In genomic region chr7:116228241-116228640, GRCh38 we compare ENCODE assay signal across 19 cellular contexts. TPM values are rescaled to one million over a fixed set of nuclear protein-coding genes. Genes with fewer than 3 reads are reported as not detected.
A peak's percentile ranks its signal among the peaks of the same experiment; 100 is the strongest.
DNase-seq lines count a peak whose midpoint lies in the region; ATAC-seq, FAIRE-seq and TF ChIP-seq lines count a peak whose summit lies in the region.
"Had no signal": no experiment of that assay in that cellular context is flagged by ENCODE, and none has a peak within 500 bp of the region (broad histone marks: within the 10 kb centered on the region; RNA-seq: fewer than 3 reads in every experiment).

No MANE protein-coding gene starts in this region.

- peak overlapping the region; percentile 91 for H3K27ac Mint-ChIP-seq in osteocyte (ENCODE audit: unreplicated experiment)
- H3K27ac Mint-ChIP-seq in CD4-positive, alpha-beta memory T cell, result peak overlapping the region in 1 of 7 donors; percentile 3
- H3K27ac Mint-ChIP-seq: stimulated activated naive CD8-positive, alpha-beta T cell treated with anti-CD3 and anti-CD28 coated beads, Interleukin-15, amount 100 ng/mL, for 72 hours had no signal

- no peak overlapping the region for H3K4me3 ChIP-seq in right cardiac atrium (ENCODE audit: low read length)
- H3K4me3 ChIP-seq in CD4-positive, alpha-beta memory T cell (ENCODE audit: low read length in 2 of 2), result no peak overlapping the region
- H3K4me3 ChIP-seq: BLaER1 treated with 17β-estradiol and CSF1 and Interleukin-3, amounts not matched to agents 10 nM and 100 nM; prostate gland had no signal

- no peaks in the 10 kb centered on the region for H3K9me3 ChIP-seq in right cardiac atrium (ENCODE audit: control insufficient read depth, low read length)
- H3K9me3 ChIP-seq in CD4-positive, alpha-beta memory T cell (ENCODE audit: control insufficient read depth in 1 of 2, low read length in 2 of 2), result no peaks in the 10 kb centered on the region
- H3K9me3 ChIP-seq: BLaER1 treated with 17β-estradiol and CSF1 and Interleukin-3, amounts not matched to agents 10 nM and 100 nM; prostate gland had no signal

- CTCF ChIA-PET in CD4-positive, alpha-beta memory T cell (lab: Charles Lee; ENCODE audit: partially characterized antibody), result interaction anchor here (0.7 to 9.1 kb wide), 4 partner anchors 17 to 50 kb away, joined by 3 to 118 read pairs (median 8); partner anchors contain the start of gene TES

- peak; percentile 8 for ATAC-seq in Right ventricle myocardium superior (ENCODE audit: poor library complexity)
- ATAC-seq in right cardiac atrium, result no peak
- ATAC-seq in esophagus mucosa, result no peak
- ATAC-seq in HG02763 (IDR thresholded peaks at IDR 0.05; ENCODE audit: unreplicated experiment), result no peak
- ATAC-seq: HepG2; left colon; stimulated activated naive CD8-positive, alpha-beta T cell treated with anti-CD3 and anti-CD28 coated beads, Interleukin-15, amount 100 ng/mL, for 72 hours had no signal

- intact Hi-C loops in Right ventricle myocardium superior (cut with DNase I), result no loop called here
- intact Hi-C loops in right cardiac atrium (cut with DNase I), result no loop called here
- intact Hi-C loops in CD4-positive, alpha-beta memory T cell (cut with micrococcal nuclease), result no loop called here

- no peak overlapping the region for H3K27ac ChIP-seq in right cardiac atrium (ENCODE audit: low read length)
- H3K27ac ChIP-seq in CD4-positive, alpha-beta memory T cell (ENCODE audit: low read depth, low read length), result no peak overlapping the region
- H3K27ac ChIP-seq: BLaER1 treated with 17β-estradiol and CSF1 and Interleukin-3, amounts not matched to agents 10 nM and 100 nM; prostate gland had no signal

- H3K9me3 Mint-ChIP-seq in osteocyte (ENCODE audit: unreplicated experiment), result no peaks in the 10 kb centered on the region
- no peaks in the 10 kb centered on the region for H3K9me3 Mint-ChIP-seq in CD4-positive, alpha-beta memory T cell
- H3K9me3 Mint-ChIP-seq: activated CD4-positive, alpha-beta T cell treated with anti-CD3 and anti-CD28 coated beads, Interleukin-2, amount 10 ng/mL, durations not matched to agents 7 days and 5 days; neural crest cell; stimulated activated naive CD8-positive, alpha-beta T cell treated with anti-CD3 and anti-CD28 coated beads, Interleukin-15, amount 100 ng/mL, for 72 hours had no signal

- POLR2A ChIA-PET in CD4-positive, alpha-beta memory T cell (lab: Charles Lee; ENCODE audit: partially characterized antibody), result interaction anchor here (6.0 kb wide), 1 partner anchor 17 kb away, joined by 96 read pairs; the partner anchor contains the start of gene TES

- H3K27me3 Mint-ChIP-seq in osteocyte (ENCODE audit: unreplicated experiment), result no peaks in the 10 kb centered on the region
- H3K27me3 Mint-ChIP-seq in CD4-positive, alpha-beta memory T cell, result no peaks in the 10 kb centered on the region
- H3K27me3 Mint-ChIP-seq: activated CD4-positive, alpha-beta T cell treated with anti-CD3 and anti-CD28 coated beads, Interleukin-2, amount 10 ng/mL, durations not matched to agents 7 days and 5 days; stimulated activated naive CD8-positive, alpha-beta T cell treated with anti-CD3 and anti-CD28 coated beads, Interleukin-15, amount 100 ng/mL, for 72 hours had no signal

- no peaks in the 10 kb centered on the region for H3K27me3 ChIP-seq in right cardiac atrium (ENCODE audit: control insufficient read depth, insufficient read depth)
- H3K27me3 ChIP-seq in CD4-positive, alpha-beta memory T cell (ENCODE audit: insufficient read depth, low read length), result no peaks in the 10 kb centered on the region
- H3K27me3 ChIP-seq: BLaER1 treated with 17β-estradiol and CSF1 and Interleukin-3, amounts not matched to agents 10 nM and 100 nM had no signal

- FAIRE-seq in endometrium (lab: Jason Lieb, UNC), result peak; percentile 12
- FAIRE-seq: A204.1, HepG2 had no signal

- H3K36me3 Mint-ChIP-seq in osteocyte (ENCODE audit: unreplicated experiment), result no peaks in the 10 kb centered on the region
- peaks cover 0 to 6% of the 10 kb centered on the region in 2 donors for H3K36me3 Mint-ChIP-seq in CD4-positive, alpha-beta memory T cell

- DNase-seq in Right ventricle myocardium superior (no peak), right cardiac atrium (no peak), osteocyte (ENCODE audit: extremely low spot score, unreplicated experiment) (no peak), NCI-H1105 treated with DMSO at 0.1 percent for 48 hours (lab: John Stamatoyannopoulos, UW) (no peak)
- no peak for DNase-seq in CD4-positive, alpha-beta memory T cell
- DNase-seq: activated CD4-positive, alpha-beta T cell treated with anti-CD3 and anti-CD28 coated beads, Interleukin-2, amount 10 ng/mL, durations not matched to agents 7 days and 5 days; left colon; NCI-H1417; stimulated activated CD4-positive, alpha-beta T cell treated with anti-CD3 and anti-CD28 coated beads, Interleukin-4, amount 100 ng/mL, for 4 hours; stimulated activated naive CD8-positive, alpha-beta T cell treated with anti-CD3 and anti-CD28 coated beads, Interleukin-15, amount 100 ng/mL, for 72 hours; T-helper 1 cell had no signal

- H3K36me3 ChIP-seq in CD4-positive, alpha-beta memory T cell (ENCODE audit: insufficient read depth, low read length), result no peaks in the 10 kb centered on the region
- H3K36me3 ChIP-seq: BLaER1 treated with 17β-estradiol and CSF1 and Interleukin-3, amounts not matched to agents 10 nM and 100 nM; prostate gland had no signal

- peaks cover 6% of the 10 kb centered on the region for H3K4me1 ChIP-seq in right cardiac atrium (ENCODE audit: control insufficient read depth, insufficient read depth, low read length)
- peaks cover 94% of the 10 kb centered on the region for H3K4me1 ChIP-seq in CD4-positive, alpha-beta memory T cell (ENCODE audit: insufficient read depth, low read length)
- H3K4me1 ChIP-seq: prostate gland had no signal

- peak overlapping the region; percentile 15 for H3K4me3 Mint-ChIP-seq in osteocyte (ENCODE audit: unreplicated experiment)
- H3K4me3 Mint-ChIP-seq in CD4-positive, alpha-beta memory T cell, result no peak overlapping the region
- H3K4me3 Mint-ChIP-seq: activated CD4-positive, alpha-beta T cell treated with anti-CD3 and anti-CD28 coated beads, Interleukin-2, amount 10 ng/mL, durations not matched to agents 7 days and 5 days; neural crest cell had no signal

- 44% methylated on average over 5 of the region's 5 CpGs for WGBS in right cardiac atrium

- TF ChIP-seq CTCF in osteocyte (IDR thresholded peaks at IDR 0.05), result no peak

- H3K4me1 Mint-ChIP-seq in osteocyte (ENCODE audit: unreplicated experiment), result peaks cover 96% of the 10 kb centered on the region
- H3K4me1 Mint-ChIP-seq in CD4-positive, alpha-beta memory T cell, result peaks cover 74 to 93% (median 85%) of the 10 kb centered on the region in 4 donors

RNA-seq across cellular contexts. Expression of gene TES, which starts 17.9 kb away (rescaled TPM):
- 19.0 TPM for total RNA-seq in Right ventricle myocardium superior
- total RNA-seq in right cardiac atrium, result 10 to 100 TPM; 13.9 to 21.2 (median 17.9) TPM
- polyA plus RNA-seq in right cardiac atrium, result 13.9 TPM
- total RNA-seq in osteocyte, result 228 and 232 TPM in 2 replicates
- total RNA-seq in esophagus mucosa, result 52.9 TPM
- total RNA-seq in CD4-positive, alpha-beta memory T cell, result 100 to 1,000 TPM; 109 to 125 TPM
- 100 to 1,000 TPM; 183 to 248 TPM for polyA plus RNA-seq in CD4-positive, alpha-beta memory T cell
